In the genomic region with DNA sequence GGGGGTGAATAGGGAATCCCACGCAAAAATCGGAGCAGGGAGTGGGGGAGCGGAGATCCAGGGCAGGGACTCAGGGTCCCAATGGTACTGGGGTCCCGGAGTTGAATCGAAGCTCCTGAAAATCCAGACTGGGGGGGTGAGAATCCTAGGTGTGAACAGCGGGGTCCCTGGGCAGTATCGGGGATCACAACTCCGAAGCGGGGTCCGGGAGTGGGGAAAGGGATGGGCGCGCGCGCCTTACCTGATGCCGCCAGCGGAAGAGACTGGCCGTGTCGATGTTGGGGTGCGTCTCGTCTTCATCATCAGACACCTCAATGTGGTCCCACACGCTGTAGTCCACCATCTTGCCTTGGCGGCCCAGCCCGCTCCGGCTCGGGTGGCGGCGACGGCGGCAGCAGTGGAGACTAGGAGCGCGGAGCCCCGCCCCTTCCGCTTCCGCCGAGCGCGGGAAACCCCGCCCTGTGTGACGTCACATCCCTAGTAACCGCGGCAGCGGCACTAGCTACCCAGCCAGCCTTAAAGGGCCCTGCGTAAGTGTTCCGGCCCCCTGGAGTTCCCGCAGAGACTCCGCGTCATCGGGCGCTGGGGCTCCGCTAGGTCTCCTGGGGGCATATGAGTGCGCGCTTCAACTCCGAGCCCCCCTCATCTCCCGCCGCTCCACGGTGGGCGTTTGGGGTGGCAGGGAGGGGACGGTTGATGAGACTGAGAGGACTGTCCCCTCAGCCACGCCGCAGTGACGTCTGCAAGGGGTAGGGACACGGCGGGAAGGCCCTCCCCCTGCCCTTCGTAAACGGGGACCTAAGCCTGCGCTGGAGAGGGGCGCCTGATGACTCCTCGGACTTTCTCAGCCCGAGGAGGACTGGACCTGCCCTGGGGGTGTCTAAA, we compare ENCODE assay signal across 8 cellular contexts. TPM values are rescaled to one million over a fixed set of nuclear protein-coding genes. Genes with fewer than 3 reads are reported as not detected.
DNase-seq lines count a peak whose midpoint lies in the region; ATAC-seq and TF ChIP-seq lines count a peak whose summit lies in the region.

A gene (minus strand): TSS at position 406 of the 885 bp plus-strand sequence. CDS start 63 bp downstream, at position 343.

- peak; percentile 73 for TF ChIP-seq POLR2A in ovary (IDR thresholded peaks at IDR 0.05)

- H3K27me3 ChIP-seq in ovary (no peaks in the 10 kb centered on the region), thymus (ENCODE audit: control insufficient read depth, insufficient read depth) (no peaks in the 10 kb centered on the region)

- H3K9me3 ChIP-seq in ovary = no peaks in the 10 kb centered on the region
- H3K9me3 ChIP-seq in thymus (ENCODE audit: control insufficient read depth) = no peaks in the 10 kb centered on the region

- peak; percentile 80 for ATAC-seq in HG02623 (IDR thresholded peaks at IDR 0.05; ENCODE audit: unreplicated experiment)

- TF ChIP-seq CTCF in GM10248 (IDR thresholded peaks at IDR 0.05; ENCODE audit: control extremely low read depth, extremely low read depth, low read depth, missing control alignments) (no peak), glutamatergic neuron (IDR thresholded peaks at IDR 0.05; ENCODE audit: partially characterized antibody, unreplicated experiment) (no peak), ovary (IDR thresholded peaks at IDR 0.05) (no peak)

- H3K4me1 ChIP-seq in ovary (ENCODE audit: insufficient read depth) (peaks cover 14% of the 10 kb centered on the region), thymus (ENCODE audit: control insufficient read depth, insufficient read depth, low read length) (peaks cover 23% of the 10 kb centered on the region)

- CTCF ChIA-PET in GM10248 (lab: Yijun Ruan, JAX) = interaction anchor here (0.6 to 29.5 kb wide), 21 partner anchors 8 to 276 kb away, joined by 3 to 979 read pairs (median 4); a partner anchor contains a TSS

- WGBS in ovary, 3 donors = 1% methylated on average over 59 to 69 of the region's 69 CpGs
- WGBS in thymus = under 1% methylated on average over 69 of the region's 69 CpGs

- no peaks in the 10 kb centered on the region for H3K9me3 Mint-ChIP-seq in activated naive CD8-positive, alpha-beta T cell (ENCODE audit: low read depth)
- peaks cover 9% of the 10 kb centered on the region for H3K9me3 Mint-ChIP-seq in glutamatergic neuron (ENCODE audit: unreplicated experiment)

- DNase-seq in GM10248 (ENCODE audit: extremely low spot score) (peak; percentile 99), NCI-H1105 treated with DMSO at 0.1 percent for 48 hours (lab: John Stamatoyannopoulos, UW) (peak; percentile 92), SKM-1 treated with dmso at 0.1 percent for 144 hours (lab: John Stamatoyannopoulos, UW; ENCODE audit: unreplicated experiment) (peak; percentile 86), glutamatergic neuron (peak; percentile 98), ovary (peak; percentile 94 to 98 (median 97))

- peaks cover 63% of the 10 kb centered on the region for H3K4me1 Mint-ChIP-seq in activated naive CD8-positive, alpha-beta T cell (ENCODE audit: low read depth)
- peaks cover 5% of the 10 kb centered on the region for H3K4me1 Mint-ChIP-seq in glutamatergic neuron (ENCODE audit: low read depth, unreplicated experiment)

- peak within 1 kb of the TSS; percentile 86 for H3K4me3 ChIP-seq in ovary
- H3K4me3 ChIP-seq in thymus (ENCODE audit: low read length) = peak within 1 kb of the TSS; percentile 84

- H3K36me3 Mint-ChIP-seq in activated naive CD8-positive, alpha-beta T cell = peaks cover 4% of the 10 kb centered on the region
- no peaks in the 10 kb centered on the region for H3K36me3 Mint-ChIP-seq in glutamatergic neuron (ENCODE audit: unreplicated experiment)

- POLR2A ChIA-PET in GM10248 (lab: Yijun Ruan, JAX) = interaction anchor here (1.2 to 1.4 kb wide), 2 partner anchors 10 to 15 kb away, joined by 3 to 5 read pairs; no protein-coding TSS in a partner anchor

- H3K27me3 Mint-ChIP-seq in activated naive CD8-positive, alpha-beta T cell = no peaks in the 10 kb centered on the region
- H3K27me3 Mint-ChIP-seq in glutamatergic neuron (ENCODE audit: unreplicated experiment) = peaks cover 11% of the 10 kb centered on the region

- intact Hi-C loops in ovary (cut with DNase I) = loop anchor here in 1 of 4 donors (10.0 kb wide), 1 partner anchor 161 kb away; a partner anchor contains a TSS

- H3K27ac ChIP-seq in ovary (peak within 1 kb of the TSS; percentile 46 to 71), thymus (ENCODE audit: low read depth) (peak within 1 kb of the TSS; percentile 70)

- no peaks in the 10 kb centered on the region for H3K36me3 ChIP-seq in ovary
- peaks cover 5% of the 10 kb centered on the region for H3K36me3 ChIP-seq in thymus (ENCODE audit: control insufficient read depth, insufficient read depth)

- H3K4me3 Mint-ChIP-seq in activated naive CD8-positive, alpha-beta T cell = peak within 1 kb of the TSS; percentile 99
- peak within 1 kb of the TSS; percentile 98 for H3K4me3 Mint-ChIP-seq in glutamatergic neuron (ENCODE audit: unreplicated experiment)

- peak; percentile 47 for TF ChIP-seq EP300 in ovary (IDR thresholded peaks at IDR 0.05)

- peak within 1 kb of the TSS; percentile 92 for H3K27ac Mint-ChIP-seq in activated naive CD8-positive, alpha-beta T cell
- H3K27ac Mint-ChIP-seq in glutamatergic neuron (ENCODE audit: unreplicated experiment) = peak within 1 kb of the TSS; percentile 70

RNA-seq across cellular contexts. Expression of the gene that starts here (rescaled TPM):
- total RNA-seq in glutamatergic neuron (ENCODE audit: unreplicated experiment) = 128 TPM
- 100 to 1,000 TPM in 5 of 7 donors, 10 to 100 TPM in 2; 81.3 to 123 (median 113) TPM for total RNA-seq in ovary
- polyA plus RNA-seq in ovary = 100 to 1,000 TPM; 117 to 180 TPM
- polyA plus RNA-seq in thymus = 313 TPM

Comparison
In these comparisons a context has a peak if more than half of its experiments do, and no peak if none do; other contexts are left out.
1. Peak in every context shown above with its lines: DNase-seq, ATAC-seq, H3K4me3 ChIP-seq and H3K27ac ChIP-seq.